Comparison of ENCODE assay signal across 17 cellular contexts in genomic region chr2:191421950-191422349, GRCh38.
DNase-seq lines count a peak whose midpoint lies in the region; ATAC-seq lines count a peak whose summit lies in the region.
"Had no signal": no experiment of that assay in that cellular context is flagged by ENCODE, and none has a peak within 500 bp of the region (broad histone marks: within the 10 kb centered on the region; RNA-seq: fewer than 3 reads in every experiment).

No MANE protein-coding gene starts in this region.

- H3K27me3 Mint-ChIP-seq in activated CD4-positive, alpha-beta T cell treated with anti-CD3 and anti-CD28 coated beads, Interleukin-2, amount 10 ng/mL, durations not matched to agents 24 days and 14 days = no peaks in the 10 kb centered on the region
- no peaks in the 10 kb centered on the region for H3K27me3 Mint-ChIP-seq in stimulated activated memory B cell treated with anti-CD40 and anti-IgM and Interleukin-4, amounts not matched to agents 10 μg/mL and 1 μg/mL and 100 μg/mL, for 72 hours

- intact Hi-C loops in activated CD4-positive, alpha-beta T cell treated with anti-CD3 and anti-CD28 coated beads, Interleukin-2, amount 10 ng/mL, durations not matched to agents 24 days and 14 days (cut with micrococcal nuclease) = no loop called here

- DNase-seq in activated CD4-positive, alpha-beta T cell treated with anti-CD3 and anti-CD28 coated beads for 48 hours = peak; percentile 2
- DNase-seq in activated CD4-positive, alpha-beta T cell treated with anti-CD3 and anti-CD28 coated beads, Interleukin-2, amount 10 ng/mL, durations not matched to agents 24 days and 14 days = no peak
- DNase-seq in RPMI7951 (ENCODE audit: low read depth) (peak; percentile 11), fibroblast of peridontal ligament (ENCODE audit: extremely low read depth) (peak; percentile 45), T-helper 9 cell (no peak), D341Med (ENCODE audit: low spot score) (no peak)
- DNase-seq: C1 segment of cervical spinal cord, DMS153, HCEC 1CT, NCI-H1417, NCI-H1930, NCI-H2171, NCI-H446 treated with DMSO at 0.1 percent for 48 hours, NCI-H774 had no signal

- no peak overlapping the region for H3K4me3 Mint-ChIP-seq in activated CD4-positive, alpha-beta T cell treated with anti-CD3 and anti-CD28 coated beads, Interleukin-2, amount 10 ng/mL, durations not matched to agents 24 days and 14 days
- no peak overlapping the region for H3K4me3 Mint-ChIP-seq in stimulated activated memory B cell treated with anti-CD40 and anti-IgM and Interleukin-4, amounts not matched to agents 10 μg/mL and 1 μg/mL and 100 μg/mL, for 72 hours

- no peaks in the 10 kb centered on the region for H3K9me3 Mint-ChIP-seq in activated CD4-positive, alpha-beta T cell treated with anti-CD3 and anti-CD28 coated beads, Interleukin-2, amount 10 ng/mL, durations not matched to agents 24 days and 14 days
- no peaks in the 10 kb centered on the region for H3K9me3 Mint-ChIP-seq in stimulated activated memory B cell treated with anti-CD40 and anti-IgM and Interleukin-4, amounts not matched to agents 10 μg/mL and 1 μg/mL and 100 μg/mL, for 72 hours

- no peak overlapping the region for H3K27ac Mint-ChIP-seq in activated CD4-positive, alpha-beta T cell treated with anti-CD3 and anti-CD28 coated beads, Interleukin-2, amount 10 ng/mL, durations not matched to agents 24 days and 14 days
- no peak overlapping the region for H3K27ac Mint-ChIP-seq in stimulated activated memory B cell treated with anti-CD40 and anti-IgM and Interleukin-4, amounts not matched to agents 10 μg/mL and 1 μg/mL and 100 μg/mL, for 72 hours

- peak; percentile 39 for ATAC-seq in stimulated activated memory B cell treated with anti-CD40 and anti-IgM and Interleukin-4, amounts not matched to agents 10 μg/mL and 1 μg/mL and 100 μg/mL, for 72 hours
- no peak for ATAC-seq in GM18861 (IDR thresholded peaks at IDR 0.05; ENCODE audit: unreplicated experiment)
- ATAC-seq: Right ventricle myocardium inferior had no signal

- no peaks in the 10 kb centered on the region for H3K4me1 Mint-ChIP-seq in activated CD4-positive, alpha-beta T cell treated with anti-CD3 and anti-CD28 coated beads, Interleukin-2, amount 10 ng/mL, durations not matched to agents 24 days and 14 days
- H3K4me1 Mint-ChIP-seq in stimulated activated memory B cell treated with anti-CD40 and anti-IgM and Interleukin-4, amounts not matched to agents 10 μg/mL and 1 μg/mL and 100 μg/mL, for 72 hours = no peaks in the 10 kb centered on the region

- H3K36me3 Mint-ChIP-seq in activated CD4-positive, alpha-beta T cell treated with anti-CD3 and anti-CD28 coated beads, Interleukin-2, amount 10 ng/mL, durations not matched to agents 24 days and 14 days (ENCODE audit: low read depth) = no peaks in the 10 kb centered on the region
- no peaks in the 10 kb centered on the region for H3K36me3 Mint-ChIP-seq in stimulated activated memory B cell treated with anti-CD40 and anti-IgM and Interleukin-4, amounts not matched to agents 10 μg/mL and 1 μg/mL and 100 μg/mL, for 72 hours

Comparison
In these comparisons a context has a peak if more than half of its experiments do, and no peak if none do; other contexts are left out.
1. DNase-seq: peak in activated CD4-positive, alpha-beta T cell treated with anti-CD3 and anti-CD28 coated beads for 48 hours (single experiment), RPMI7951 (single experiment) and fibroblast of peridontal ligament (single experiment); none in activated CD4-positive, alpha-beta T cell treated with anti-CD3 and anti-CD28 coated beads, Interleukin-2, amount 10 ng/mL, durations not matched to agents 24 days and 14 days (single experiment), T-helper 9 cell (single experiment) and D341Med (single experiment).